ENCODE assay signal across 11 cellular contexts in the genomic region with DNA sequence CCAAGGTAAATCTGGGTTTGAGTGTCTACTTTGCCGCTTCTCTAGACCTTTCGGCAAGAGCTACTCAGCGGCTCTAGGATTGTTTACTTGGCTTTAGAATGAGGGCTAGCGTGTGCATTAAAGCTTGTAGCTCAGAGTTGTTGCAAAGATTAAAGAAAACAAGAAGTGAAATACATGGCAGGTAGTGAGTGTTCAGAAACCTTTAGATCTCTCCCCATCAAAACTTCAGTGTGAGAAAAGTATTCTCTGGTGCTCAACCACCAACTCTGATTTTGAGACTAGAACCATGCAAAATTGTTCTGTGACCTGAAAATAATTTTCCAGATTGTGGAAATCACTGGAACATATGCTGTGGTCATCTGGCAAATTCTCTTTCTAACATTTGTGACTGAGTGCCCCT.
DNase-seq lines count a peak whose midpoint lies in the region; ATAC-seq and TF ChIP-seq lines count a peak whose summit lies in the region.
"Had no signal": no experiment of that assay in that cellular context is flagged by ENCODE, and none has a peak within 500 bp of the region (broad histone marks: within the 10 kb centered on the region; RNA-seq: fewer than 3 reads in every experiment).

No MANE protein-coding gene starts in this region.

- no peaks in the 10 kb centered on the region for H3K36me3 ChIP-seq in OCI-LY3 (replicated peaks; ENCODE audit: low read depth, low read length)
- H3K36me3 ChIP-seq in A673 (ENCODE audit: insufficient read depth, low read length, poor library complexity, severe bottlenecking): no peaks in the 10 kb centered on the region
- no peaks in the 10 kb centered on the region for H3K36me3 ChIP-seq in esophagus muscularis mucosa

- no peaks in the 10 kb centered on the region for H3K79me2 ChIP-seq in OCI-LY3 (ENCODE audit: low read length)

- H4K20me1 ChIP-seq in OCI-LY3 (ENCODE audit: insufficient read depth, low read length): no peaks in the 10 kb centered on the region

- no peak for TF ChIP-seq POLR2A in esophagus muscularis mucosa (IDR thresholded peaks at IDR 0.05; ENCODE audit: low read depth)

- H3K9ac ChIP-seq in OCI-LY3 (ENCODE audit: low read length): no peak overlapping the region

- CTCF ChIA-PET in A673 (lab: Charles Lee): interaction anchor here (0.6 to 1.2 kb wide), 2 partner anchors 373 to 419 kb away, joined by 3 to 5 read pairs; no protein-coding TSS in a partner anchor

- no TSS peak for BruUV-seq in A673 (replicated peaks; lab: Mats Ljungman, UMichigan)

- ATAC-seq in GM18499 (IDR thresholded peaks at IDR 0.05; ENCODE audit: insufficient read depth, unreplicated experiment) (peak; percentile 63), GM21367 (IDR thresholded peaks at IDR 0.05; ENCODE audit: unreplicated experiment) (peak; percentile 52), HG03039 (IDR thresholded peaks at IDR 0.05; ENCODE audit: unreplicated experiment) (peak; percentile 46)
- ATAC-seq: stimulated activated naive CD8-positive, alpha-beta T cell treated with anti-CD3 and anti-CD28 coated beads, Interleukin-15, amount 100 ng/mL, for 72 hours had no signal

- H3K27ac ChIP-seq in OCI-LY3 (ENCODE audit: low read length) (no peak overlapping the region), A673 (ENCODE audit: low read depth, low read length, poor library complexity, severe bottlenecking) (no peak overlapping the region), esophagus muscularis mucosa (replicated peaks in 1 of 4) (no peak overlapping the region)

- intact Hi-C loops in A673 (cut with micrococcal nuclease; ENCODE audit: unreplicated experiment): loop anchor here (2.0 to 10.0 kb wide), 3 partner anchors 171 to 473 kb away; no protein-coding TSS in a partner anchor
- intact Hi-C loops in esophagus muscularis mucosa (cut with DNase I): loop anchor here (5.0 kb wide), 1 partner anchor 419 kb away; no protein-coding TSS in a partner anchor

- no peak for DNase-seq in DMS53 (lab: John Stamatoyannopoulos, UW)
- no peak for DNase-seq in A673 (ENCODE audit: low spot score)
- no peak for DNase-seq in effector CD8-positive, alpha-beta T cell (lab: John Stamatoyannopoulos, UW)
- no peak for DNase-seq in esophagus muscularis mucosa (ENCODE audit: extremely low spot score)
- DNase-seq: NCI-H774; stimulated activated naive CD8-positive, alpha-beta T cell treated with anti-CD3 and anti-CD28 coated beads, Interleukin-15, amount 100 ng/mL, for 72 hours; T-helper 1 cell had no signal

- no peaks in the 10 kb centered on the region for H3K27me3 ChIP-seq in OCI-LY3 (ENCODE audit: low read depth, low read length)
- H3K27me3 ChIP-seq in A673 (replicated peaks; ENCODE audit: insufficient read depth, low read depth, low read length, poor library complexity): no peaks in the 10 kb centered on the region
- H3K27me3 ChIP-seq in esophagus muscularis mucosa: no peaks in the 10 kb centered on the region

- 0 out of 2 replicates have a peak overlapping the region, but pooled peaks have one; percentile 17 for H3K4me3 ChIP-seq in OCI-LY3 (ENCODE audit: low read length)
- H3K4me3 ChIP-seq in A673 (ENCODE audit: low read depth, low read length, poor library complexity, severe bottlenecking): no peak overlapping the region
- no peak overlapping the region for H3K4me3 ChIP-seq in esophagus muscularis mucosa

- H3K4me1 ChIP-seq in OCI-LY3 (ENCODE audit: low read length) (peaks cover 27% of the 10 kb centered on the region), A673 (ENCODE audit: insufficient read depth, low read length, poor library complexity, severe bottlenecking) (peaks cover 6% of the 10 kb centered on the region), esophagus muscularis mucosa (no peaks in the 10 kb centered on the region)

- H3K4me2 ChIP-seq in OCI-LY3 (ENCODE audit: low read length): peak overlapping the region; percentile 45

- no peaks in the 10 kb centered on the region for H3K9me3 ChIP-seq in OCI-LY3 (ENCODE audit: insufficient read depth, low read length)
- no peaks in the 10 kb centered on the region for H3K9me3 ChIP-seq in A673 (ENCODE audit: low read depth, low read length, poor library complexity, severe bottlenecking)
- H3K9me3 ChIP-seq in esophagus muscularis mucosa: no peaks in the 10 kb centered on the region

- TF ChIP-seq CTCF in OCI-LY3 (IDR thresholded peaks at IDR 0.05; ENCODE audit: low read depth, low read length): no peak
- TF ChIP-seq CTCF in A673 (conservative IDR thresholded peaks at IDR 0.05; ENCODE audit: low read depth, low read length): no peak
- TF ChIP-seq CTCF in esophagus muscularis mucosa (IDR thresholded peaks at IDR 0.05): no peak

- TF ChIP-seq EP300 in esophagus muscularis mucosa (IDR thresholded peaks at IDR 0.05): no peak

- POLR2A ChIA-PET in A673 (lab: Charles Lee; ENCODE audit: low non-redundant PET): no interaction called here

- WGBS in esophagus muscularis mucosa: 84% methylated on average over 4 of the region's 4 CpGs

- H2AFZ ChIP-seq in OCI-LY3 (ENCODE audit: low read depth, low read length): no peak overlapping the region
